Comparison of ENCODE assay signal across 1 cellular context in the genomic region with DNA sequence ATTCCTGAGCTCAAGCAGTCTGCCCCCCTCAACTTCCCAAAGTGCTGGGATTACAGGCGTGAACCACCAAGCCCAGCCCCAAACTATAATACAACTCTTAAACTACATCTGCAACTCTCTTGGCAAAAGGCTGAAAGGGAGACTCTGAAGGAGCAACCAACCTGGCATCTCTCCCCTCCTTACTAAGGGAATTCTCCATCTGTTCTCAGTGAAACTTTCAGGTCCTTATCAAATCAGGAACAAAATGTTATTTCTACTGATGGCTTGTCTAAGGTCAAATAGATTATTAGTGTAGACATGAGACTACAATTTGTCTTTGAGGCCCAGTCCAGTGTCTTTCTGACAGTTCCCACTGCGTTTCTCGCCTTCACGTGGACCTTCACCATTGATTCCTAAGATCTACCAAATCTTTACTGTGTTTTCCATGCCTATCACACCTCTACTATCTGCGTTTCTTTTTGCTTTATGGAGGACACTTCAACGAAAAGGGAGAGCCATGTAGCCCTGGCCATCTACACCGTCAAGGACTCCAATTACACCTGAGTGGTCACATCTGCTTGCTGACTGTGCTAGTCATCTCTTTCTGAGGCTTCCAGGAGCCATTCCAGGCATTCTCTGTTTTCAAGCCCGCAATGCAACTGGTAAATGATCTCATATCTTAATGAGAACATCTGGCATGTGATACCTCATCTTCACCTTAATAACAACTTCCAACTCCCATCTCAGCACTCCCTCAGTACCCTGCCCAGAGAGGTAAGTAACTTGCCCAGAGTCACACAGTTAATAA.
TF ChIP-seq lines count a peak whose summit lies in the region.

No MANE protein-coding gene starts in this region.

TF ChIP-seq in IMR-90, 13 proteins besides CTCF, POLR2A, EP300 and RAD21:
- TF ChIP-seq MXI1 (IDR thresholded peaks at IDR 0.05; ENCODE audit: borderline replicate concordance, low read depth, low read length) (no peak), RCOR1 (IDR thresholded peaks at IDR 0.05; ENCODE audit: insufficient replicate concordance, low read length) (no peak), NFE2L2 (IDR thresholded peaks at IDR 0.05; ENCODE audit: low read depth, low read length) (no peak), CEBPB (IDR thresholded peaks at IDR 0.05; ENCODE audit: low read depth, low read length) (no peak), MAFK (IDR thresholded peaks at IDR 0.05; ENCODE audit: low read depth, low read length) (no peak), BHLHE40 (IDR thresholded peaks at IDR 0.05; ENCODE audit: low read depth, low read length) (no peak), FOS (IDR thresholded peaks at IDR 0.05; ENCODE audit: low read depth, low read length) (no peak)
- TF ChIP-seq, protein P1, sequence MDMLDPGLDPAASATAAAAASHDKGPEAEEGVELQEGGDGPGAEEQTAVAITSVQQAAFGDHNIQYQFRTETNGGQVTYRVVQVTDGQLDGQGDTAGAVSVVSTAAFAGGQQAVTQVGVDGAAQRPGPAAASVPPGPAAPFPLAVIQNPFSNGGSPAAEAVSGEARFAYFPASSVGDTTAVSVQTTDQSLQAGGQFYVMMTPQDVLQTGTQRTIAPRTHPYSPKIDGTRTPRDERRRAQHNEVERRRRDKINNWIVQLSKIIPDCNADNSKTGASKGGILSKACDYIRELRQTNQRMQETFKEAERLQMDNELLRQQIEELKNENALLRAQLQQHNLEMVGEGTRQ (IDR thresholded peaks at IDR 0.05; ENCODE audit: low read depth, low read length), result no peak
- TF ChIP-seq, protein P2, sequence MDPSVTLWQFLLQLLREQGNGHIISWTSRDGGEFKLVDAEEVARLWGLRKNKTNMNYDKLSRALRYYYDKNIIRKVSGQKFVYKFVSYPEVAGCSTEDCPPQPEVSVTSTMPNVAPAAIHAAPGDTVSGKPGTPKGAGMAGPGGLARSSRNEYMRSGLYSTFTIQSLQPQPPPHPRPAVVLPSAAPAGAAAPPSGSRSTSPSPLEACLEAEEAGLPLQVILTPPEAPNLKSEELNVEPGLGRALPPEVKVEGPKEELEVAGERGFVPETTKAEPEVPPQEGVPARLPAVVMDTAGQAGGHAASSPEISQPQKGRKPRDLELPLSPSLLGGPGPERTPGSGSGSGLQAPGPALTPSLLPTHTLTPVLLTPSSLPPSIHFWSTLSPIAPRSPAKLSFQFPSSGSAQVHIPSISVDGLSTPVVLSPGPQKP (IDR thresholded peaks at IDR 0.05; ENCODE audit: borderline replicate concordance, low read depth, low read length), result no peak
TF ChIP-seq in IMR-90: peak in this region for 0.
